ENCODE assay signal across 1 cellular context in the genomic region with DNA sequence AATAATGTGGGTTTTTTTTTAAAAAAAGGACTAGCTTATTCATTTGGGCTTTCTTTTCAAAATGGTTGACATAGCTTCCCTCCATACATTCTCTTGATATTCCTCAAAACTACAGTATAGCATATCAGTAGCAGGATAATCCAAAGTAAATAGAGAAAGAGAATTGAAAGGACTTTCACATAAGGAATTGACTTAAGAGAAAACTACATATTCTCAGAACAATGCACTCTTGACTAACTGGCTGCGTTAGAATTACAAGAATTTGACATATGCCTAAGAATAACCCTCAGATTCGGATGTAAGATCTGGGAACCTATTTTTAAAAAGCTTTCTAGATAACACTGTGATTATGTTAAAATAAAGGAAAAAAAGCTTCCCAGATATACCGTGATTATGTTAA.
TF ChIP-seq lines count a peak whose summit lies in the region.

No MANE protein-coding gene starts in this region.

TF ChIP-seq in HCT116, 20 proteins besides CTCF, POLR2A, EP300 and RAD21 (continued from another document):
- no peak for TF ChIP-seq ELF1 (IDR thresholded peaks at IDR 0.05; ENCODE audit: borderline replicate concordance, low read depth)
- TF ChIP-seq YY1 (IDR thresholded peaks at IDR 0.05; ENCODE audit: extremely low read depth, insufficient replicate concordance, low read depth, low read length) = no peak
- no peak for TF ChIP-seq TCF7L2 (IDR thresholded peaks at IDR 0.05; ENCODE audit: borderline replicate concordance, extremely low read depth, insufficient read depth, insufficient read length)
- TF ChIP-seq, protein P1, sequence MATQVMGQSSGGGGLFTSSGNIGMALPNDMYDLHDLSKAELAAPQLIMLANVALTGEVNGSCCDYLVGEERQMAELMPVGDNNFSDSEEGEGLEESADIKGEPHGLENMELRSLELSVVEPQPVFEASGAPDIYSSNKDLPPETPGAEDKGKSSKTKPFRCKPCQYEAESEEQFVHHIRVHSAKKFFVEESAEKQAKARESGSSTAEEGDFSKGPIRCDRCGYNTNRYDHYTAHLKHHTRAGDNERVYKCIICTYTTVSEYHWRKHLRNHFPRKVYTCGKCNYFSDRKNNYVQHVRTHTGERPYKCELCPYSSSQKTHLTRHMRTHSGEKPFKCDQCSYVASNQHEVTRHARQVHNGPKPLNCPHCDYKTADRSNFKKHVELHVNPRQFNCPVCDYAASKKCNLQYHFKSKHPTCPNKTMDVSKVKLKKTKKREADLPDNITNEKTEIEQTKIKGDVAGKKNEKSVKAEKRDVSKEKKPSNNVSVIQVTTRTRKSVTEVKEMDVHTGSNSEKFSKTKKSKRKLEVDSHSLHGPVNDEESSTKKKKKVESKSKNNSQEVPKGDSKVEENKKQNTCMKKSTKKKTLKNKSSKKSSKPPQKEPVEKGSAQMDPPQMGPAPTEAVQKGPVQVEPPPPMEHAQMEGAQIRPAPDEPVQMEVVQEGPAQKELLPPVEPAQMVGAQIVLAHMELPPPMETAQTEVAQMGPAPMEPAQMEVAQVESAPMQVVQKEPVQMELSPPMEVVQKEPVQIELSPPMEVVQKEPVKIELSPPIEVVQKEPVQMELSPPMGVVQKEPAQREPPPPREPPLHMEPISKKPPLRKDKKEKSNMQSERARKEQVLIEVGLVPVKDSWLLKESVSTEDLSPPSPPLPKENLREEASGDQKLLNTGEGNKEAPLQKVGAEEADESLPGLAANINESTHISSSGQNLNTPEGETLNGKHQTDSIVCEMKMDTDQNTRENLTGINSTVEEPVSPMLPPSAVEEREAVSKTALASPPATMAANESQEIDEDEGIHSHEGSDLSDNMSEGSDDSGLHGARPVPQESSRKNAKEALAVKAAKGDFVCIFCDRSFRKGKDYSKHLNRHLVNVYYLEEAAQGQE (IDR thresholded peaks at IDR 0.05; ENCODE audit: low read depth) = no peak
